In the genomic region with DNA sequence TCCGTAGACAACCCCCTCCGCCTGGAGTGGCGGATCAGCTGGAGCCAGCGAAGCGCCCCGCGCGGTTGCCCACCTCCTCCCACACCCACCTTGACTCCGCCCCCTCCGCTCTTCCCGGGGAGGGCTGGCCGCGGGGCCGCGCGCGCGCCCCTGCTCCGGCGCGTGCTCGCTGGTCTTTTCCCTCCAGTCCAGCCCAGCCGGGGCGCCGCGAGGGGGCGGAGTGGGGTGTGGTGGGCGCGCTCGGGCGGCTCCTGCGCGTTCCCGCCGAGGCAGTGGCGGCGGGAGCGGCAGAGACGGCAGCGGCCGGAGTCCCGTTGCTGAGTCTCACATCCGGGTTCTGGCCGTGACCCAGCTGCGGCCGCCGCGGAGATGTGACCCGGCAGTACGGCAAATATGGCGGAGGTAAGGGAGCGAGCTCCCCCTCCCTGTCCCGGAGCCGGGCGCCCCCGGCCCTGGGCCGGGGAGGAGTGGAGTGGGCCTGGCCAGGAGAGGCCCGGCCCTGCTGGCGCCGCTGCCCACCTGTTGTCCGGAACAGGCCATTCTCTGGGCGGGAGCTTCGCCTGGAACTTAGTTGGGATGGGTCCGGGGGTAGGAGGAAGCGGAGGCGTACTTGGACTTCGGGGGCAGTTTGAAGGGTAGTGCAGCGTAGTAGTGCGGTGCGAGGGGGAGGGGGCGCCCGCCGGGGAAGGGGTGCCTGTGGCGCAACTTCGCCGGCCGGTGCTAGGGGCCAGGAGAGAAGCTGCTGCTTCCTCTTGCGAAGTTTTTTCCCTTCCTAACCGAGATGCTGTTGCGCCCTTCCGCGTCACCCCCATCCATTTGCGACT, we compare ENCODE assay signal across 8 cellular contexts. TPM values are rescaled to one million over a fixed set of nuclear protein-coding genes. Genes with fewer than 3 reads are reported as not detected.
DNase-seq lines count a peak whose midpoint lies in the region; ATAC-seq and TF ChIP-seq lines count a peak whose summit lies in the region.

No MANE protein-coding gene starts in this region.

- H3K27me3 ChIP-seq in BJ (ENCODE audit: control insufficient read depth, insufficient read depth, low read length) (no peaks in the 10 kb centered on the region), layer of hippocampus (ENCODE audit: control insufficient read depth, insufficient read depth, low read length) (no peaks in the 10 kb centered on the region)

- H3K36me3 ChIP-seq in BJ (ENCODE audit: control insufficient read depth, insufficient read depth, low read length) = no peaks in the 10 kb centered on the region

- CTCF ChIA-PET in BJ (lab: Yijun Ruan, JAX) = interaction anchor here (0.6 kb wide), 1 partner anchor 211 kb away, joined by 3 read pairs; no protein-coding TSS in a partner anchor

- peak overlapping the region; percentile 92 for H3K27ac ChIP-seq in layer of hippocampus (ENCODE audit: low read depth, low read length)

- peak; percentile 81 for ATAC-seq in HG03432 (IDR thresholded peaks at IDR 0.05; ENCODE audit: unreplicated experiment)

- TF ChIP-seq CTCF in BJ (IDR thresholded peaks at IDR 0.05; ENCODE audit: insufficient read depth, low read depth, low read length) (no peak), choroid plexus epithelial cell (conservative IDR thresholded peaks at IDR 0.05; ENCODE audit: low read depth, low read length) (peak; percentile 20)

- DNase-seq in BJ (ENCODE audit: low read depth) (peak; percentile 60), GM19238 (ENCODE audit: insufficient read length, low spot score) (peak; percentile 65), NCI-H510A (lab: John Stamatoyannopoulos, UW) (peak; percentile 94), choroid plexus epithelial cell (ENCODE audit: low read depth) (peak; percentile 94)
- DNase-seq in activated CD4-positive, alpha-beta T cell treated with anti-CD3 and anti-CD28 coated beads for 4 hours = peak; percentile 93 to 95
- DNase-seq in stimulated activated CD4-positive, alpha-beta T cell treated with anti-CD3 and anti-CD28 coated beads, Interleukin-1b, Interleukin-23, amount 100 ng/mL, for 1 hour (ENCODE audit: low read depth in 2 of 2) = peak; percentile 84 to 86

- peak overlapping the region; percentile 84 for H3K4me3 ChIP-seq in BJ (ENCODE audit: low read depth, low read length)
- peak overlapping the region; percentile 84 for H3K4me3 ChIP-seq in choroid plexus epithelial cell (ENCODE audit: low read depth, low read length)

- POLR2A ChIA-PET in BJ (lab: Charles Lee) = no interaction called here

RNA-seq across cellular contexts. Expression of gene MIER1, which starts 5.4 kb away (rescaled TPM):
- polyA plus RNA-seq in BJ (2011; rRNA removed) = 6.4 and 14.5 TPM in 2 replicates
- polyA minus RNA-seq in BJ (2011; rRNA and poly(A)+ RNA removed) = 15.3 and 16.2 TPM in 2 replicates

RNA-seq across cellular contexts. Expression of gene DNAI4, which starts 5.6 kb away (rescaled TPM):
- 1.3 and 2.8 TPM in 2 replicates for polyA plus RNA-seq in BJ (2011; rRNA removed)
- polyA minus RNA-seq in BJ (2011; rRNA and poly(A)+ RNA removed) = 1.9 and 2.1 TPM in 2 replicates

Comparison
In these comparisons a context has a peak if more than half of its experiments do, and no peak if none do; other contexts are left out.
1. Peak in every context shown above with its lines: DNase-seq, ATAC-seq, H3K4me3 ChIP-seq and H3K27ac ChIP-seq.